3 cellular contexts compared by ENCODE assay signal in genomic region chr11:132123449-132123848, GRCh38.
A peak's percentile ranks its signal among the peaks of the same experiment; 100 is the strongest.
TF ChIP-seq lines count a peak whose summit lies in the region.

No MANE protein-coding gene starts in this region.

TF ChIP-seq in GM23338, 12 proteins besides CTCF, POLR2A, EP300 and RAD21:
- TF ChIP-seq EZH2phosphoT487 (IDR thresholded peaks at IDR 0.05; ENCODE audit: unreplicated experiment) (no peak), ZNF462 (CRISPR knock-in tag; IDR thresholded peaks at IDR 0.05) (peak; percentile 69)
TF ChIP-seq in GM23338: peak in this region for 1.

TF ChIP-seq in IMR-90, 13 proteins besides CTCF, POLR2A, EP300 and RAD21:
- TF ChIP-seq NFE2L2 (IDR thresholded peaks at IDR 0.05; ENCODE audit: low read depth, low read length): no peak
- TF ChIP-seq BHLHE40 (IDR thresholded peaks at IDR 0.05; ENCODE audit: low read depth, low read length): no peak
- no peak for TF ChIP-seq MXI1 (IDR thresholded peaks at IDR 0.05; ENCODE audit: borderline replicate concordance, low read depth, low read length)
- no peak for TF ChIP-seq CHD1 (IDR thresholded peaks at IDR 0.05; ENCODE audit: low read depth, low read length)
- TF ChIP-seq FOS (IDR thresholded peaks at IDR 0.05; ENCODE audit: low read depth, low read length): no peak
- TF ChIP-seq SMC3 (IDR thresholded peaks at IDR 0.05; ENCODE audit: low read depth, low read length): no peak
- TF ChIP-seq RFX5 (IDR thresholded peaks at IDR 0.05; ENCODE audit: low read depth, low read length): no peak
- no peak for TF ChIP-seq USF2 (IDR thresholded peaks at IDR 0.05; ENCODE audit: low read depth, low read length)
- no peak for TF ChIP-seq RCOR1 (IDR thresholded peaks at IDR 0.05; ENCODE audit: insufficient replicate concordance, low read length)
- TF ChIP-seq MAFK (IDR thresholded peaks at IDR 0.05; ENCODE audit: low read depth, low read length): no peak
- TF ChIP-seq ELK1 (IDR thresholded peaks at IDR 0.05; ENCODE audit: borderline replicate concordance, low read depth, low read length): no peak
- TF ChIP-seq MAZ (IDR thresholded peaks at IDR 0.05; ENCODE audit: borderline replicate concordance, low read depth, low read length): no peak
- no peak for TF ChIP-seq CEBPB (IDR thresholded peaks at IDR 0.05; ENCODE audit: low read depth, low read length)
TF ChIP-seq in IMR-90: peak in this region for 0.

TF ChIP-seq in H1, 55 proteins besides CTCF, POLR2A, EP300 and RAD21:
- peak; percentile 72; the same call in 1 of the 2 replicates for TF ChIP-seq YY1 (IDR thresholded peaks at IDR 0.05; ENCODE audit: low read depth, low read length)
- 0 out of 2 replicates have a peak, but pooled peaks have one; percentile 41 for TF ChIP-seq POLR2AphosphoS5 (IDR thresholded peaks at IDR 0.05; ENCODE audit: low read depth, low read length)
- no peak for TF ChIP-seq TAF1 (IDR thresholded peaks at IDR 0.05; ENCODE audit: low read depth, low read length)
- 0 out of 2 replicates have a peak, but pooled peaks have one; percentile 44 for TF ChIP-seq RBBP5 (IDR thresholded peaks at IDR 0.05; ENCODE audit: borderline replicate concordance, low read depth, low read length)
- TF ChIP-seq CREB1 (IDR thresholded peaks at IDR 0.05): no peak
- TF ChIP-seq SIN3A (conservative IDR thresholded peaks at IDR 0.05 in 1 of 2, IDR thresholded peaks at IDR 0.05 in 1 of 2; ENCODE audit: low read depth in 1 of 2, low read length in 2 of 2): 0 out of 4 replicates have a peak, but pooled peaks of 1 of the 2 experiments have one; percentile 22
- TF ChIP-seq NANOG (IDR thresholded peaks at IDR 0.05; ENCODE audit: insufficient read depth, low read depth, low read length, poor library complexity, severe bottlenecking): peak; percentile 56
- peak; percentile 42; the same call in 1 of the 2 replicates for TF ChIP-seq MAX (IDR thresholded peaks at IDR 0.05)
- TF ChIP-seq TCF12 (IDR thresholded peaks at IDR 0.05; ENCODE audit: low read depth, low read length): peak; percentile 97
- no peak for TF ChIP-seq HDAC6 (IDR thresholded peaks at IDR 0.05; ENCODE audit: low read depth, low read length)
- TF ChIP-seq SIX5 (IDR thresholded peaks at IDR 0.05; ENCODE audit: low read depth, low read length): no peak
- no peak for TF ChIP-seq CEBPB (IDR thresholded peaks at IDR 0.05; ENCODE audit: low read depth, low read length)
- TF ChIP-seq USF2 (IDR thresholded peaks at IDR 0.05; ENCODE audit: low read length): no peak
- TF ChIP-seq RXRA (IDR thresholded peaks at IDR 0.05; ENCODE audit: insufficient read depth, low read depth, low read length): no peak
- TF ChIP-seq E2F6 (IDR thresholded peaks at IDR 0.05): 0 out of 2 replicates have a peak, but pooled peaks have one; percentile 14
- TF ChIP-seq POU5F1 (IDR thresholded peaks at IDR 0.05; ENCODE audit: low read depth, low read length): peak; percentile 99
- no peak for TF ChIP-seq TAF7 (optimal IDR thresholded peaks at IDR 0.05; ENCODE audit: borderline replicate concordance, low read depth, low read length)
- no peak for TF ChIP-seq ASH2L (IDR thresholded peaks at IDR 0.05; ENCODE audit: low read length)
